ENCODE assay signal across 11 cellular contexts in the genomic region with DNA sequence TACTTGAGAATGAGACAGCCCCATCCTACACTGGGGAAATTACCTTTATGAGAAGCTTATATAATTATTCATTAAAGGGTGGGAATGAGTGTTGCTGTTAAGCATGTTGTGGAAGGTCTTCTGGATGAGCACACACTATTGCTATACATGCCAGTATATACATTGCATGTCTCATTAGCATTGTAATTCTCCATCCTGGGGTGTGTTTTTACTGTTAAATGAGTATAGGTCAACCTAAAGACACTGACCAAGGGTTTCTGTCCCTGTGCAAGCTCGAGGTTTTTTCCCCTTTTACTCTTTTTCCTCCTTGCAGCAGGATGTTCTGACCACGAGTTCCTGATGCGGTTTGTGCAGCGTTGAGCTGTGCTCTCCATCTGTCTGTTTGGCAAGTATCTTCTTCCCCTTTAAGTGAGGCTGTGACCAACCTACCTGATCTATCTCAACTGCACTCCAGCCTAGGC. TPM values are rescaled to one million over a fixed set of nuclear protein-coding genes. Genes with fewer than 3 reads are reported as not detected.
DNase-seq lines count a peak whose midpoint lies in the region; ATAC-seq and TF ChIP-seq lines count a peak whose summit lies in the region.
"Had no signal": no experiment of that assay in that cellular context is flagged by ENCODE, and none has a peak within 500 bp of the region (broad histone marks: within the 10 kb centered on the region; RNA-seq: fewer than 3 reads in every experiment).

No MANE protein-coding gene starts in this region.

- ATAC-seq in GM21576 (IDR thresholded peaks at IDR 0.05; ENCODE audit: unreplicated experiment): peak; percentile 81
- peak; percentile 74 to 84 for ATAC-seq in lower lobe of right lung

- no peaks in the 10 kb centered on the region for H3K9me3 ChIP-seq in lower lobe of right lung
- H3K9me3 ChIP-seq: pancreas had no signal

- no peak for TF ChIP-seq CTCF in GM13977 (IDR thresholded peaks at IDR 0.05; ENCODE audit: extremely low read depth, insufficient read depth, missing control alignments)
- no peak for TF ChIP-seq CTCF in NB4 (IDR thresholded peaks at IDR 0.05; ENCODE audit: low read depth, low read length)
- TF ChIP-seq CTCF in lower lobe of right lung (IDR thresholded peaks at IDR 0.05): no peak

- intact Hi-C loops in lower lobe of right lung (cut with DNase I): no loop called here

- H3K36me3 ChIP-seq in lower lobe of right lung: peaks cover 4% of the 10 kb centered on the region

- DNase-seq in GM13977 (ENCODE audit: low spot score) (peak; percentile 47), NB4 (ENCODE audit: low read depth) (peak; percentile 93), lower lobe of right lung (peak; percentile 58), 8988T (no peak), NCI-H2171 (lab: John Stamatoyannopoulos, UW) (no peak), RKO (ENCODE audit: low spot score) (no peak)
- DNase-seq in activated effector memory CD4-positive, alpha-beta T cell treated with Interleukin-2 at 50 U/mL for 16 hours: no peak

- H3K4me1 ChIP-seq in lower lobe of right lung: peaks cover 6% of the 10 kb centered on the region
- H3K4me1 ChIP-seq: pancreas had no signal

- no peak for TF ChIP-seq POLR2A in NB4 (IDR thresholded peaks at IDR 0.05; ENCODE audit: extremely low read depth, insufficient read length)

- H3K27ac ChIP-seq in lower lobe of right lung: peak overlapping the region; percentile 1
- H3K27ac ChIP-seq: epithelial cell of prostate, pancreas had no signal

- H3K4me3 ChIP-seq in NB4 (ENCODE audit: low read depth, low read length): no peak overlapping the region
- H3K4me3 ChIP-seq in lower lobe of right lung: no peak overlapping the region
- H3K4me3 ChIP-seq: pancreas had no signal

- H3K27me3 ChIP-seq in lower lobe of right lung (ENCODE audit: low read depth): no peaks in the 10 kb centered on the region
- H3K27me3 ChIP-seq: pancreas had no signal

- in situ Hi-C loops in GM13977 (cut with MboI; ENCODE audit: low pct_unique_long_range_greater_than_20kb, low sequenced_read_pairs, unreplicated experiment): no loop called here

RNA-seq across cellular contexts. Expression of gene IVD, which starts 7.2 kb away (rescaled TPM):
- total RNA-seq in lower lobe of right lung: 93.5 TPM

RNA-seq across cellular contexts. Expression of gene KNSTRN, which starts 15.9 kb away (rescaled TPM):
- total RNA-seq in lower lobe of right lung: 20.1 TPM

RNA-seq across cellular contexts. Expression of gene DISP2, which starts 40.4 kb away (rescaled TPM):
- total RNA-seq in lower lobe of right lung: 4.3 TPM

RNA-seq across cellular contexts. Expression of gene BAHD1, which starts 42.3 kb away (rescaled TPM):
- 23.9 TPM for total RNA-seq in lower lobe of right lung

RNA-seq across cellular contexts. Expression of gene PHGR1, which starts 47.6 kb away (rescaled TPM):
- not detected for total RNA-seq in lower lobe of right lung
- total RNA-seq: H1 had no signal

Comparison
In these comparisons a context has a peak if more than half of its experiments do, and no peak if none do; other contexts are left out.
1. DNase-seq: peak in GM13977 (single experiment), NB4 (single experiment) and lower lobe of right lung (single experiment); none in 8988T (single experiment), NCI-H2171 (single experiment), activated effector memory CD4-positive, alpha-beta T cell treated with Interleukin-2 at 50 U/mL for 16 hours (single experiment) and RKO (single experiment).